ENCODE assay signal across 8 cellular contexts in the genomic region with DNA sequence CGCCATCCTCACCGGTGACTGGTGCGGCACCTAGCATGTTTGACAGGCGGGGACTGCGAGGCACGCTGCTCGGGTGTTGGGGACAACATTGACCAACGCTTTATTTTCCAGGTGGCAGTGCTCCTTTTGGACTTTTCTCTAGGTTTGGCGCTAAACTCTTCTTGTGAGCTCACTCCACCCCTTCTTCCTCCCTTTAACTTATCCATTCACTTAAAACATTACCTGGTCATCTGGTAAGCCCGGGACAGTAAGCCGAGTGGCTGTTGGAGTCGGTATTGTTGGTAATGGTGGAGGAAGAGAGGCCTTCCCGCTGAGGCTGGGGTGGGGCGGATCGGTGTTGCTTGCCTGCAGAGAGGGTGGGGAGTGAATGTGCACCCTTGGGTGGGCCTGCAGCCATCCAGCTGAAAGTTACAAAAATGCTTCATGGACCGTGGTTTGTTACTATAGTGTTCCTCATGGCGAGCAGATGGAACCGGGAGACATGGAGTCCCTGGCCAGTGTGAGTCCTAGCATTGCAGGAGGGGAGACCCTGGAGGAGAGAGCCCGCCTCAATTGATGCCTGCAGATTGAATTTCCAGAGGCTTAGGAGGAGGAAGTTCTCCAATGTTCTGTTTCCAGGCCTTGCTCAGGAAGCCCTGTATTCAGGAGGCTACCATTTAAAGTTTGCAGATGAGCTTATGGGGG. TPM values are rescaled to one million over a fixed set of nuclear protein-coding genes. Genes with fewer than 3 reads are reported as not detected.
A peak's percentile ranks its signal among the peaks of the same experiment; 100 is the strongest.
DNase-seq lines count a peak whose midpoint lies in the region; ATAC-seq, FAIRE-seq and TF ChIP-seq lines count a peak whose summit lies in the region.

No MANE protein-coding gene starts in this region.

- TF ChIP-seq EP300 in suprapubic skin (IDR thresholded peaks at IDR 0.05): no peak

- peaks cover 88% of the 10 kb centered on the region for H3K4me1 Mint-ChIP-seq in central memory CD8-positive, alpha-beta T cell

- H3K9me3 ChIP-seq in RWPE2 (ENCODE audit: severe bottlenecking): no peaks in the 10 kb centered on the region
- no peaks in the 10 kb centered on the region for H3K9me3 ChIP-seq in suprapubic skin

- no peaks in the 10 kb centered on the region for H3K9me3 Mint-ChIP-seq in central memory CD8-positive, alpha-beta T cell

- intact Hi-C loops in lower leg skin (cut with DNase I; ENCODE audit: low total_unique reads): loop anchor here (5.0 kb wide), 1 partner anchor 74 kb away; the partner anchor contains the start of gene MALAT1

- no peak for ATAC-seq in RWPE2 (ENCODE audit: low read depth)
- ATAC-seq in central memory CD8-positive, alpha-beta T cell (replicated peaks; ENCODE audit: extremely low read depth, poor library complexity, severe bottlenecking): no peak

- H3K4me1 ChIP-seq in RWPE2 (ENCODE audit: insufficient read depth, poor library complexity, severe bottlenecking) (peaks cover 28% of the 10 kb centered on the region), suprapubic skin (peaks cover 45% of the 10 kb centered on the region)

- DNase-seq in GM12892 (ENCODE audit: insufficient read length) (no peak), RWPE2 (ENCODE audit: low spot score) (peak; percentile 42), lower leg skin (ENCODE audit: low spot score in 2 of 2) (peak in 1 of 2 donors; percentile 85), suprapubic skin (ENCODE audit: low spot score in 2 of 2) (peak; percentile 74 to 80), NCI-H510A (lab: John Stamatoyannopoulos, UW) (no peak), NOMO-1 treated with dmso at 0.1 percent for 144 hours (lab: John Stamatoyannopoulos, UW; ENCODE audit: unreplicated experiment) (no peak), AG08395 (ENCODE audit: low spot score) (no peak)
- no peak for DNase-seq in central memory CD8-positive, alpha-beta T cell (ENCODE audit: low spot score in 2 of 2)

- peak overlapping the region; percentile 100 for H3K4me3 Mint-ChIP-seq in central memory CD8-positive, alpha-beta T cell

- H3K36me3 ChIP-seq in RWPE2 (ENCODE audit: low read depth): peaks cover 59% of the 10 kb centered on the region
- H3K36me3 ChIP-seq in suprapubic skin: peaks cover 11% of the 10 kb centered on the region

- no peaks in the 10 kb centered on the region for H3K27me3 Mint-ChIP-seq in central memory CD8-positive, alpha-beta T cell

- H3K27ac ChIP-seq in RWPE2 (ENCODE audit: poor library complexity, severe bottlenecking) (peak overlapping the region; percentile 97), suprapubic skin (peak overlapping the region; percentile 98)

- TF ChIP-seq POLR2A in GM12892 (IDR thresholded peaks at IDR 0.05; ENCODE audit: low read depth, low read length) (peak; percentile 71), lower leg skin (IDR thresholded peaks at IDR 0.05) (no peak), suprapubic skin (IDR thresholded peaks at IDR 0.05) (peak in 1 of 2 donors; percentile 2)

- no peaks in the 10 kb centered on the region for H3K27me3 ChIP-seq in RWPE2 (ENCODE audit: insufficient read depth, poor library complexity, severe bottlenecking)
- H3K27me3 ChIP-seq in suprapubic skin: no peaks in the 10 kb centered on the region

- H3K27ac Mint-ChIP-seq in central memory CD8-positive, alpha-beta T cell (ENCODE audit: low read depth): peak overlapping the region; percentile 100

- TF ChIP-seq CTCF in RWPE2 (IDR thresholded peaks at IDR 0.05; ENCODE audit: poor library complexity, severe bottlenecking): no peak
- no peak for TF ChIP-seq CTCF in lower leg skin (IDR thresholded peaks at IDR 0.05)
- TF ChIP-seq CTCF in suprapubic skin (IDR thresholded peaks at IDR 0.05): no peak

- H3K36me3 Mint-ChIP-seq in central memory CD8-positive, alpha-beta T cell (ENCODE audit: insufficient read depth): peaks cover 75% of the 10 kb centered on the region

- FAIRE-seq in GM12892 (lab: Jason Lieb, UNC): no peak

- 0 to 5% methylated on average over 19 of the region's 19 CpGs for WGBS in lower leg skin, 2 donors
- WGBS in suprapubic skin: under 1% methylated on average over 18 of the region's 19 CpGs

- H3K4me3 ChIP-seq in RWPE2 (ENCODE audit: severe bottlenecking) (peak overlapping the region; percentile 76), lower leg skin (ENCODE audit: low read depth, poor library complexity, severe bottlenecking) (peak overlapping the region; percentile 95), suprapubic skin (peak overlapping the region; percentile 91)

RNA-seq across cellular contexts. Expression of gene NEAT1, which starts 1.1 kb away (rescaled TPM):
- 678 TPM for polyA plus RNA-seq in GM12892 (2012; ENCODE audit: missing spikeins)
- total RNA-seq in lower leg skin (100 to 1,000 TPM; 147 to 645 (median 301) TPM), suprapubic skin (1,000 to 10,000 TPM in 1 of 4 donors, 100 to 1,000 TPM in 3; 336 to 2,041 (median 481) TPM)

RNA-seq across cellular contexts. Expression of gene FRMD8, which starts 37.2 kb away (rescaled TPM):
- polyA plus RNA-seq in GM12892 (2012; ENCODE audit: missing spikeins): 11.2 TPM
- total RNA-seq in lower leg skin: 100 to 1,000 TPM in 2 of 4 donors, 10 to 100 TPM in 2; 81.8 to 135 (median 112) TPM
- total RNA-seq in suprapubic skin: 100 to 1,000 TPM in 1 of 4 donors, 10 to 100 TPM in 3; 56.2 to 107 (median 81.5) TPM

RNA-seq across cellular contexts. Expression of gene SLC25A45, which starts 41.2 kb away (rescaled TPM):
- polyA plus RNA-seq in GM12892 (2012; ENCODE audit: missing spikeins): 17.9 TPM
- 1 to 10 TPM; 1.8 to 8.0 (median 5.3) TPM for total RNA-seq in lower leg skin
- total RNA-seq in suprapubic skin: 1 to 10 TPM; 3.9 to 6.2 (median 4.7) TPM

Comparison
In these comparisons a context has a peak if more than half of its experiments do, and no peak if none do; other contexts are left out.
1. DNase-seq: peak in RWPE2 (single experiment) and suprapubic skin (2 of 2); none in GM12892 (single experiment), central memory CD8-positive, alpha-beta T cell (0 of 2), NCI-H510A (single experiment), NOMO-1 treated with dmso at 0.1 percent for 144 hours (single experiment) and AG08395 (single experiment).
2. Peak in every context shown above with its lines, with median percentiles within 50 percentile points of each other: H3K4me3 ChIP-seq.